22 cellular contexts compared by ENCODE assay signal in the genomic region with DNA sequence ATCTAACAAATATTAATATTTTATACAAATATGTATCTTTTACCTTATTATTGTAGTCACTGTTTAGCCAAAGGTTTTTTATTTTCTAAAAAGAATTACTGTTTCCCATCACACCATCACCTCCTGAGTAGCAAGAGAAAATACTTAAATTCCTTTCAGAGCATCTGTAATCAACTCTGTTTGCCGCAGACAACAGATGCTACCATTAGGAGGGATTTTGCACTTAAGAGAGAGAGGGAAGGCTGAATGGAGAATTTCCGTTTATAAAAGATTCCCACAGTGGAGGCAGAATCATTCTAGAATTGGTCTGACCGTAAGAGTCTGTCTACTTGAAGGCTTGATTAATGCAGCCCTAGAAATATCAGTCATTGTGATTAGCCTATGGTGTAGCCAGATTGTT.
"Had no signal": no experiment of that assay in that cellular context is flagged by ENCODE, and none has a peak within 500 bp of the region (broad histone marks: within the 10 kb centered on the region; RNA-seq: fewer than 3 reads in every experiment).

No MANE protein-coding gene starts in this region.

- H3K4me3 ChIP-seq: gastroesophageal sphincter, hepatocyte, mucosa of descending colon, right lobe of liver, testis, transverse colon had no signal

- DNase-seq: activated CD4-positive, alpha-beta memory T cell treated with anti-CD3 and anti-CD28 coated beads, Interleukin-2, amount 10 ng/mL, durations not matched to agents 7 days and 5 days; activated CD4-positive, alpha-beta T cell treated with anti-CD3 and anti-CD28 coated beads, Interleukin-2, amount 10 ng/mL, durations not matched to agents 7 days and 5 days; activated CD4-positive, CD25-positive, alpha-beta regulatory T cell treated with anti-CD3 and anti-CD28 coated beads, Interleukin-2, amount 50 U/mL, for 72 hours; activated CD8-positive, alpha-beta memory T cell treated with anti-CD3 and anti-CD28 coated beads, Interleukin-2, amount 50 U/mL, for 48 hours; activated gamma-delta T cell; activated naive CD4-positive, alpha-beta T cell treated with anti-CD3 and anti-CD28 coated beads, Interleukin-2, amount 10 ng/mL, durations not matched to agents 7 days and 5 days; activated T-cell treated with anti-CD3 and anti-CD28 coated beads, Interleukin-2, amount 50 U/mL, for 24 hours; amniotic stem cell; caudate nucleus; cortex of kidney; islet precursor cell; left cardiac atrium; left ventricle myocardium superior; mucosa of descending colon; right lobe of liver; stimulated activated CD4-positive, alpha-beta T cell treated with anti-CD3 and anti-CD28 coated beads, Interleukin-2, amount 100 ng/mL, for 48 hours; stimulated activated naive CD8-positive, alpha-beta T cell treated with anti-CD3 and anti-CD28 coated beads, Interleukin-15, Interleukin-2, amounts not matched to agents 100 U/mL and 50 U/mL, for 24 hours; testis; transverse colon had no signal

- H3K36me3 ChIP-seq: gastroesophageal sphincter, neutrophil, right lobe of liver, transverse colon had no signal

- H3K9me3 ChIP-seq: gastroesophageal sphincter, mucosa of descending colon, neutrophil, right lobe of liver, testis, transverse colon had no signal

- H3K4me1 ChIP-seq: gastroesophageal sphincter, right lobe of liver, testis, transverse colon had no signal

- H3K27me3 ChIP-seq: gastroesophageal sphincter, hepatocyte, neutrophil, right lobe of liver, testis, transverse colon had no signal

- H3K27ac ChIP-seq: gastroesophageal sphincter, hepatocyte, neutrophil, right lobe of liver, testis, transverse colon had no signal
